In the genomic region with DNA sequence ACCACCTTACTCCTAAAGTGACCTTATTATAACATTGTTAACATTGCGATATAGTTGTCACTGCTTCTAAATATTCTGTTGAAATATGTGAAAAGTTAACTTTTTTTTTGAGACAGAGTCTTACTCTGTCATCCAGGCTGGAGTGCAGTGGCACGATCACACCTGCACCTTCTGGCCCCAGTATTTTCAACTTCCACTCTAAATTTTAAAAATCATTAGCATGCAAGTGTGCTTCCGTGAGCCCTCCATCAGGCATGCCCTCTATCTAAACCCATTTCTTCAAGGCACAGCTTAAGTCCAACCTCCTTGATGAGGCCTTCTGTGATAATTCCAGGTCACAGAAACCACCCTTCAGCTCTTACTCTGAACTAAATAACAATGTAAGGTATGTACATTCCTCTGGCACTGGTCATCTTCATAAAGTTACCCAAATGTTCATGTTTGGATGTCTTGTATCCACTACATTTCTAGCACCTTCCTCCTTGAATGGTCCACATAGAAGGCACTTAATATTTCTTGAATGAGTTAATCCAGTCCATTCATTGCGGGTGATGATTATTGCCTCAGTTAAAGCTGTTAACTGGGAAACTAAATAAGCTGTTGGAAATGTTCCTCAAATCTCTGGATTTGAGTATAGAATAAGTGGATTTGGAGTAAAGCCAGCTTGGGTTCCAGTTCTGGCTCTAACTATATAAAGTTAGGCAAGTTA, we compare ENCODE assay signal across 17 cellular contexts. TPM values are rescaled to one million over a fixed set of nuclear protein-coding genes. Genes with fewer than 3 reads are reported as not detected.
DNase-seq lines count a peak whose midpoint lies in the region; ATAC-seq and TF ChIP-seq lines count a peak whose summit lies in the region.
"Had no signal": no experiment of that assay in that cellular context is flagged by ENCODE, and none has a peak within 500 bp of the region (broad histone marks: within the 10 kb centered on the region; RNA-seq: fewer than 3 reads in every experiment).

No MANE protein-coding gene starts in this region.

- H3K27me3 ChIP-seq in heart left ventricle, result no peaks in the 10 kb centered on the region
- H3K27me3 ChIP-seq: cardiac muscle cell, SJSA1 had no signal

- no peaks in the 10 kb centered on the region for H3K27me3 Mint-ChIP-seq in activated CD4-positive, alpha-beta T cell treated with anti-CD3 and anti-CD28 coated beads for 36 hours
- no peaks in the 10 kb centered on the region for H3K27me3 Mint-ChIP-seq in stimulated activated memory B cell treated with anti-CD40 and anti-IgM and Interleukin-4, amounts not matched to agents 10 μg/mL and 1 μg/mL and 100 μg/mL, for 72 hours

- H3K4me1 Mint-ChIP-seq in activated CD4-positive, alpha-beta T cell treated with anti-CD3 and anti-CD28 coated beads for 36 hours, result peaks cover 60% of the 10 kb centered on the region
- peaks cover 29% of the 10 kb centered on the region for H3K4me1 Mint-ChIP-seq in stimulated activated memory B cell treated with anti-CD40 and anti-IgM and Interleukin-4, amounts not matched to agents 10 μg/mL and 1 μg/mL and 100 μg/mL, for 72 hours
- H3K4me1 Mint-ChIP-seq: H9 had no signal

- POLR2A ChIA-PET in activated CD4-positive, alpha-beta T cell treated with anti-CD3 and anti-CD28 coated beads for 36 hours (lab: Charles Lee), result interaction anchor here (1.6 kb wide), 1 partner anchor 80 kb away, joined by 3 read pairs; no protein-coding TSS in a partner anchor
- POLR2A ChIA-PET in OCI-LY7 (lab: Charles Lee), result interaction anchor here (0.5 to 10.0 kb wide), 16 partner anchors 10 to 150 kb away, joined by 3 to 168 read pairs (median 4); a partner anchor contains a TSS

- H3K4me1 ChIP-seq in OCI-LY7 (ENCODE audit: insufficient read depth, low read length, poor library complexity, severe bottlenecking) (peaks cover 81% of the 10 kb centered on the region), heart left ventricle (peaks cover 0 to 13% (median 0%) of the 10 kb centered on the region in 12 donors)

- no peaks in the 10 kb centered on the region for H3K9me2 ChIP-seq in OCI-LY7 (ENCODE audit: insufficient read depth, low read length)

- CTCF ChIA-PET in activated CD4-positive, alpha-beta T cell treated with anti-CD3 and anti-CD28 coated beads for 36 hours (lab: Charles Lee), result interaction anchor here (0.5 to 1.4 kb wide), 7 partner anchors 8 to 873 kb away, joined by 3 to 5 read pairs (median 3); no protein-coding TSS in a partner anchor
- CTCF ChIA-PET in OCI-LY7 (lab: Charles Lee; ENCODE audit: unreplicated experiment), result interaction anchor here (0.7 to 0.9 kb wide), 2 partner anchors 36 to 79 kb away, joined by 3 read pairs; no protein-coding TSS in a partner anchor

- no peaks in the 10 kb centered on the region for H3K9me3 Mint-ChIP-seq in activated CD4-positive, alpha-beta T cell treated with anti-CD3 and anti-CD28 coated beads for 36 hours (ENCODE audit: low read depth)
- H3K9me3 Mint-ChIP-seq in stimulated activated memory B cell treated with anti-CD40 and anti-IgM and Interleukin-4, amounts not matched to agents 10 μg/mL and 1 μg/mL and 100 μg/mL, for 72 hours, result no peaks in the 10 kb centered on the region
- H3K9me3 Mint-ChIP-seq: H9 had no signal

- DNase-seq in activated CD4-positive, alpha-beta T cell treated with anti-CD3 and anti-CD28 coated beads for 36 hours, result no peak
- no peak for DNase-seq in activated CD4-positive, alpha-beta T cell treated with anti-CD3 and anti-CD28 coated beads for 48 hours
- peak; percentile 68 for DNase-seq in OCI-LY7 (ENCODE audit: low spot score)
- DNase-seq in epithelial cell of esophagus (ENCODE audit: low read depth), result peak; percentile 18
- DNase-seq in pons (ENCODE audit: low spot score), result no peak
- no peak for DNase-seq in heart left ventricle
- DNase-seq: activated T-cell treated with anti-CD3 and anti-CD28 coated beads, Interleukin-2, amount 50 U/mL, for 48 hours; H9; KBM-7; NCI-H1930; NCI-H774; nucleus accumbens had no signal

- no peaks in the 10 kb centered on the region for H3K36me3 ChIP-seq in OCI-LY7 (ENCODE audit: insufficient read depth, low read length)
- no peaks in the 10 kb centered on the region for H3K36me3 ChIP-seq in heart left ventricle
- H3K36me3 ChIP-seq: cardiac muscle cell, SJSA1 had no signal

- H3K9me3 ChIP-seq in OCI-LY7 (ENCODE audit: low read length), result no peaks in the 10 kb centered on the region; the same call in 1 of the 2 replicates
- no peaks in the 10 kb centered on the region for H3K9me3 ChIP-seq in heart left ventricle
- H3K9me3 ChIP-seq: SJSA1 had no signal

- intact Hi-C loops in activated CD4-positive, alpha-beta T cell treated with anti-CD3 and anti-CD28 coated beads for 36 hours (cut with DNase I, micrococcal nuclease), result loop anchor here in 1 of 2 experiments (5.0 kb wide), 1 partner anchor 270 kb away; no protein-coding TSS in a partner anchor
- intact Hi-C loops in OCI-LY7 (cut with micrococcal nuclease; ENCODE audit: unreplicated experiment), result no loop called here
- intact Hi-C loops in heart left ventricle (cut with DNase I), result loop anchor here in 2 of 10 donors (5.0 to 10.0 kb wide), 2 partner anchors 70 to 73 kb away; no protein-coding TSS in a partner anchor

- WGBS in heart left ventricle, 4 donors, result 94 to 99% (median 96%) methylated on average over 4 of the region's 4 CpGs

- H3K27ac ChIP-seq in OCI-LY7 (ENCODE audit: low read depth, low read length, poor library complexity, severe bottlenecking) (peak overlapping the region; percentile 94), heart left ventricle (no peak overlapping the region)
- H3K27ac ChIP-seq: cardiac muscle cell, SJSA1 had no signal

- TF ChIP-seq CTCF in OCI-LY7 (conservative IDR thresholded peaks at IDR 0.05; ENCODE audit: low read length) (no peak), epithelial cell of esophagus (IDR thresholded peaks at IDR 0.05; ENCODE audit: insufficient read depth, low read depth, low read length, missing control alignments) (no peak), heart left ventricle (IDR thresholded peaks at IDR 0.05) (no peak)

- no peak for ATAC-seq in activated CD4-positive, alpha-beta T cell treated with anti-CD3 and anti-CD28 coated beads for 36 hours
- ATAC-seq in stimulated activated memory B cell treated with anti-CD40 and anti-IgM and Interleukin-4, amounts not matched to agents 10 μg/mL and 1 μg/mL and 100 μg/mL, for 72 hours, result peak; percentile 43
- no peak for ATAC-seq in GM18858 (IDR thresholded peaks at IDR 0.05; ENCODE audit: unreplicated experiment)
- ATAC-seq in heart left ventricle, result no peak
- ATAC-seq: GM12878 had no signal

- BruUV-seq in OCI-LY7 (replicated peaks; lab: Mats Ljungman, UMichigan), result no TSS peak

- H3K4me3 ChIP-seq in OCI-LY7 (ENCODE audit: low read depth, low read length, poor library complexity, severe bottlenecking) (peak overlapping the region; percentile 37), epithelial cell of esophagus (ENCODE audit: low read length) (no peak overlapping the region), heart left ventricle (no peak overlapping the region)
- H3K4me3 ChIP-seq: cardiac muscle cell, GM12878, SJSA1 had no signal

- no peaks in the 10 kb centered on the region for H4K20me1 ChIP-seq in OCI-LY7 (ENCODE audit: insufficient read depth, low read length)

- peak overlapping the region; percentile 63 for H3K27ac Mint-ChIP-seq in activated CD4-positive, alpha-beta T cell treated with anti-CD3 and anti-CD28 coated beads for 36 hours
- peak overlapping the region; percentile 59 for H3K27ac Mint-ChIP-seq in stimulated activated memory B cell treated with anti-CD40 and anti-IgM and Interleukin-4, amounts not matched to agents 10 μg/mL and 1 μg/mL and 100 μg/mL, for 72 hours

- no peaks in the 10 kb centered on the region for H3K36me3 Mint-ChIP-seq in activated CD4-positive, alpha-beta T cell treated with anti-CD3 and anti-CD28 coated beads for 36 hours (ENCODE audit: low read depth)
- H3K36me3 Mint-ChIP-seq in stimulated activated memory B cell treated with anti-CD40 and anti-IgM and Interleukin-4, amounts not matched to agents 10 μg/mL and 1 μg/mL and 100 μg/mL, for 72 hours, result no peaks in the 10 kb centered on the region

- peaks cover 12% of the 10 kb centered on the region; the same call in 1 of the 2 replicates for H3K79me2 ChIP-seq in OCI-LY7 (ENCODE audit: insufficient read depth, low read depth, low read length)

- no peak for TF ChIP-seq POLR2A in heart left ventricle (IDR thresholded peaks at IDR 0.05)

- H3K4me2 ChIP-seq in OCI-LY7 (ENCODE audit: low read length), result peak overlapping the region; percentile 68

- H3K4me3 Mint-ChIP-seq in activated CD4-positive, alpha-beta T cell treated with anti-CD3 and anti-CD28 coated beads for 36 hours, result no peak overlapping the region
- H3K4me3 Mint-ChIP-seq in stimulated activated memory B cell treated with anti-CD40 and anti-IgM and Interleukin-4, amounts not matched to agents 10 μg/mL and 1 μg/mL and 100 μg/mL, for 72 hours, result no peak overlapping the region
- H3K4me3 Mint-ChIP-seq: H9 had no signal

- H2AFZ ChIP-seq in OCI-LY7 (ENCODE audit: low read length), result peak overlapping the region; percentile 5; the same call in 1 of the 2 replicates

RNA-seq across cellular contexts. Expression of a gene that starts 38.6 kb away (rescaled TPM):
- total RNA-seq in activated CD4-positive, alpha-beta T cell treated with anti-CD3 and anti-CD28 coated beads for 36 hours, result 10 to 100 TPM; 45.8 to 45.9 TPM
- 98.7 and 148 TPM in 2 replicates for total RNA-seq in OCI-LY7 (2014; rRNA removed; shearing (Covaris generic))
- 133 and 169 TPM in 2 replicates for total RNA-seq in OCI-LY7 (2022)
- 10 to 100 TPM; 10.9 to 22.2 (median 19.9) TPM for total RNA-seq in heart left ventricle
- 1 to 10 TPM; 3.8 TPM for polyA plus RNA-seq in heart left ventricle

Comparison
In these comparisons a context has a peak if more than half of its experiments do, and no peak if none do; other contexts are left out.
1. DNase-seq: peak in OCI-LY7 (single experiment) and epithelial cell of esophagus (single experiment); none in activated CD4-positive, alpha-beta T cell treated with anti-CD3 and anti-CD28 coated beads for 36 hours (single experiment), activated CD4-positive, alpha-beta T cell treated with anti-CD3 and anti-CD28 coated beads for 48 hours (single experiment), pons (single experiment) and heart left ventricle (0 of 5).